ENCODE assay signal across 1 cellular context in genomic region chr2:68237404-68237803, GRCh38.
TF ChIP-seq lines count a peak whose summit lies in the region.

No MANE protein-coding gene starts in this region.

TF ChIP-seq in WTC11, 78 proteins besides CTCF, POLR2A, EP300 and RAD21 (continued from another document):
- no peak for TF ChIP-seq MLX (CRISPR knock-in tag; IDR thresholded peaks at IDR 0.05)
- TF ChIP-seq ZNF425 (CRISPR knock-in tag; conservative IDR thresholded peaks at IDR 0.05) = no peak
- no peak for TF ChIP-seq ZNF317 (CRISPR knock-in tag; IDR thresholded peaks at IDR 0.05; ENCODE audit: borderline replicate concordance, low read depth)
- no peak for TF ChIP-seq SMAD3 (CRISPR knock-in tag; IDR thresholded peaks at IDR 0.05; ENCODE audit: borderline replicate concordance)
- TF ChIP-seq SMAD4 (CRISPR knock-in tag; IDR thresholded peaks at IDR 0.05) = no peak
